1 cellular context compared by ENCODE assay signal in genomic region chr12:65930114-65930828, GRCh38.
TF ChIP-seq lines count a peak whose summit lies in the region.

No MANE protein-coding gene starts in this region.

TF ChIP-seq in HepG2, 621 proteins besides CTCF, POLR2A, EP300 and RAD21 (continued from another document and continues in another):
- no peak for TF ChIP-seq TEF (CRISPR knock-in tag; IDR thresholded peaks at IDR 0.05)
- TF ChIP-seq ZNF441 (CRISPR knock-in tag; IDR thresholded peaks at IDR 0.05; ENCODE audit: borderline replicate concordance), result no peak
- TF ChIP-seq DNMT3B (CRISPR knock-in tag; conservative IDR thresholded peaks at IDR 0.05), result 0 out of 2 replicates have a peak, but pooled peaks have one; percentile 70
- TF ChIP-seq, protein P1, sequence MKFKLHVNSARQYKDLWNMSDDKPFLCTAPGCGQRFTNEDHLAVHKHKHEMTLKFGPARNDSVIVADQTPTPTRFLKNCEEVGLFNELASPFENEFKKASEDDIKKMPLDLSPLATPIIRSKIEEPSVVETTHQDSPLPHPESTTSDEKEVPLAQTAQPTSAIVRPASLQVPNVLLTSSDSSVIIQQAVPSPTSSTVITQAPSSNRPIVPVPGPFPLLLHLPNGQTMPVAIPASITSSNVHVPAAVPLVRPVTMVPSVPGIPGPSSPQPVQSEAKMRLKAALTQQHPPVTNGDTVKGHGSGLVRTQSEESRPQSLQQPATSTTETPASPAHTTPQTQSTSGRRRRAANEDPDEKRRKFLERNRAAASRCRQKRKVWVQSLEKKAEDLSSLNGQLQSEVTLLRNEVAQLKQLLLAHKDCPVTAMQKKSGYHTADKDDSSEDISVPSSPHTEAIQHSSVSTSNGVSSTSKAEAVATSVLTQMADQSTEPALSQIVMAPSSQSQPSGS (CRISPR knock-in tag; IDR thresholded peaks at IDR 0.05), result peak; percentile 49; the same call in 1 of the 2 replicates
- TF ChIP-seq SNAPC2 (CRISPR knock-in tag; IDR thresholded peaks at IDR 0.05), result peak; percentile 47; the same call in 1 of the 2 replicates
- peak; percentile 83 for TF ChIP-seq PRDM10 (CRISPR knock-in tag; IDR thresholded peaks at IDR 0.05; ENCODE audit: low read depth)
- TF ChIP-seq PHF8 (CRISPR knock-in tag; IDR thresholded peaks at IDR 0.05), result no peak
- TF ChIP-seq, protein P2, sequence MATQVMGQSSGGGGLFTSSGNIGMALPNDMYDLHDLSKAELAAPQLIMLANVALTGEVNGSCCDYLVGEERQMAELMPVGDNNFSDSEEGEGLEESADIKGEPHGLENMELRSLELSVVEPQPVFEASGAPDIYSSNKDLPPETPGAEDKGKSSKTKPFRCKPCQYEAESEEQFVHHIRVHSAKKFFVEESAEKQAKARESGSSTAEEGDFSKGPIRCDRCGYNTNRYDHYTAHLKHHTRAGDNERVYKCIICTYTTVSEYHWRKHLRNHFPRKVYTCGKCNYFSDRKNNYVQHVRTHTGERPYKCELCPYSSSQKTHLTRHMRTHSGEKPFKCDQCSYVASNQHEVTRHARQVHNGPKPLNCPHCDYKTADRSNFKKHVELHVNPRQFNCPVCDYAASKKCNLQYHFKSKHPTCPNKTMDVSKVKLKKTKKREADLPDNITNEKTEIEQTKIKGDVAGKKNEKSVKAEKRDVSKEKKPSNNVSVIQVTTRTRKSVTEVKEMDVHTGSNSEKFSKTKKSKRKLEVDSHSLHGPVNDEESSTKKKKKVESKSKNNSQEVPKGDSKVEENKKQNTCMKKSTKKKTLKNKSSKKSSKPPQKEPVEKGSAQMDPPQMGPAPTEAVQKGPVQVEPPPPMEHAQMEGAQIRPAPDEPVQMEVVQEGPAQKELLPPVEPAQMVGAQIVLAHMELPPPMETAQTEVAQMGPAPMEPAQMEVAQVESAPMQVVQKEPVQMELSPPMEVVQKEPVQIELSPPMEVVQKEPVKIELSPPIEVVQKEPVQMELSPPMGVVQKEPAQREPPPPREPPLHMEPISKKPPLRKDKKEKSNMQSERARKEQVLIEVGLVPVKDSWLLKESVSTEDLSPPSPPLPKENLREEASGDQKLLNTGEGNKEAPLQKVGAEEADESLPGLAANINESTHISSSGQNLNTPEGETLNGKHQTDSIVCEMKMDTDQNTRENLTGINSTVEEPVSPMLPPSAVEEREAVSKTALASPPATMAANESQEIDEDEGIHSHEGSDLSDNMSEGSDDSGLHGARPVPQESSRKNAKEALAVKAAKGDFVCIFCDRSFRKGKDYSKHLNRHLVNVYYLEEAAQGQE (IDR thresholded peaks at IDR 0.05; ENCODE audit: borderline replicate concordance in 1 of 2, low read depth in 1 of 2, low read length in 2 of 2), result peak in 1 of 2 experiments; percentile 56; a peak in 1 of 4 replicates
- TF ChIP-seq KLF13 (CRISPR knock-in tag; IDR thresholded peaks at IDR 0.05), result no peak
- TF ChIP-seq NAIF1 (CRISPR knock-in tag; IDR thresholded peaks at IDR 0.05; ENCODE audit: borderline replicate concordance), result no peak
- TF ChIP-seq TEAD3 (CRISPR knock-in tag; optimal IDR thresholded peaks at IDR 0.05; ENCODE audit: borderline replicate concordance), result peak; percentile 90
- TF ChIP-seq PITX1 (CRISPR knock-in tag; IDR thresholded peaks at IDR 0.05), result peak; percentile 100
- TF ChIP-seq RAD51 (IDR thresholded peaks at IDR 0.05; ENCODE audit: borderline replicate concordance), result no peak
- peak; percentile 49; the same call in 1 of the 2 replicates for TF ChIP-seq CEBPG (CRISPR knock-in tag; IDR thresholded peaks at IDR 0.05)
- no peak for TF ChIP-seq ZNF230 (CRISPR knock-in tag; IDR thresholded peaks at IDR 0.05)
- no peak for TF ChIP-seq ZFP36L2 (CRISPR knock-in tag; IDR thresholded peaks at IDR 0.05)
- TF ChIP-seq FOXJ3 (CRISPR knock-in tag; IDR thresholded peaks at IDR 0.05; ENCODE audit: borderline replicate concordance), result peak; percentile 93; the same call in 1 of the 2 replicates
- peak; percentile 98 for TF ChIP-seq MEIS2 (CRISPR knock-in tag; IDR thresholded peaks at IDR 0.05)
- no peak for TF ChIP-seq ZNF83 (CRISPR knock-in tag; IDR thresholded peaks at IDR 0.05; ENCODE audit: borderline replicate concordance)
- TF ChIP-seq ZC3H4 (CRISPR knock-in tag; IDR thresholded peaks at IDR 0.05; ENCODE audit: borderline replicate concordance), result no peak
- TF ChIP-seq TBX3 (IDR thresholded peaks at IDR 0.05; ENCODE audit: borderline replicate concordance), result peak; percentile 69; the same call in 1 of the 2 replicates
- no peak for TF ChIP-seq SOX6 (IDR thresholded peaks at IDR 0.05)
- peak; percentile 96 for TF ChIP-seq SOX6 (CRISPR knock-in tag; IDR thresholded peaks at IDR 0.05)
- TF ChIP-seq NONO (IDR thresholded peaks at IDR 0.05), result no peak
- peak; percentile 68; the same call in 1 of the 2 replicates for TF ChIP-seq NONO (CRISPR knock-in tag; conservative IDR thresholded peaks at IDR 0.05)
- peak; percentile 80; the same call in 1 of the 2 replicates for TF ChIP-seq ZNF746 (CRISPR knock-in tag; IDR thresholded peaks at IDR 0.05)
- TF ChIP-seq KDM5B (CRISPR knock-in tag; IDR thresholded peaks at IDR 0.05; ENCODE audit: borderline replicate concordance), result no peak
- no peak; the same call in 1 of the 2 replicates for TF ChIP-seq FOSL1 (CRISPR knock-in tag; IDR thresholded peaks at IDR 0.05; ENCODE audit: borderline replicate concordance)
- peak; percentile 52; the same call in 1 of the 2 replicates for TF ChIP-seq ZNF652 (CRISPR knock-in tag; IDR thresholded peaks at IDR 0.05; ENCODE audit: borderline replicate concordance, low read depth)
- TF ChIP-seq ZNF7 (CRISPR knock-in tag; IDR thresholded peaks at IDR 0.05), result no peak
- TF ChIP-seq, protein P3, sequence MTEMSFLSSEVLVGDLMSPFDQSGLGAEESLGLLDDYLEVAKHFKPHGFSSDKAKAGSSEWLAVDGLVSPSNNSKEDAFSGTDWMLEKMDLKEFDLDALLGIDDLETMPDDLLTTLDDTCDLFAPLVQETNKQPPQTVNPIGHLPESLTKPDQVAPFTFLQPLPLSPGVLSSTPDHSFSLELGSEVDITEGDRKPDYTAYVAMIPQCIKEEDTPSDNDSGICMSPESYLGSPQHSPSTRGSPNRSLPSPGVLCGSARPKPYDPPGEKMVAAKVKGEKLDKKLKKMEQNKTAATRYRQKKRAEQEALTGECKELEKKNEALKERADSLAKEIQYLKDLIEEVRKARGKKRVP (CRISPR knock-in tag; IDR thresholded peaks at IDR 0.05), result peak in 1 of 2 experiments; percentile 13; a peak in 1 of 4 replicates
- TF ChIP-seq ADNP (CRISPR knock-in tag; IDR thresholded peaks at IDR 0.05), result no peak
- peak; percentile 96 for TF ChIP-seq RXRB (CRISPR knock-in tag; IDR thresholded peaks at IDR 0.05; ENCODE audit: borderline replicate concordance)
- TF ChIP-seq ZIK1 (CRISPR knock-in tag; IDR thresholded peaks at IDR 0.05; ENCODE audit: borderline replicate concordance, low read depth), result no peak
- 0 out of 4 replicates have a peak, but pooled peaks of 1 of the 2 experiments have one; percentile 48 for TF ChIP-seq HMGXB4 (CRISPR knock-in tag; IDR thresholded peaks at IDR 0.05; ENCODE audit: borderline replicate concordance in 1 of 2, low read depth in 1 of 2)
- TF ChIP-seq PAF1 (CRISPR knock-in tag; IDR thresholded peaks at IDR 0.05), result no peak
- peak; percentile 26; the same call in 1 of the 2 replicates for TF ChIP-seq UBTF (CRISPR knock-in tag; IDR thresholded peaks at IDR 0.05)
- no peak for TF ChIP-seq NFYC (CRISPR knock-in tag; IDR thresholded peaks at IDR 0.05)
- TF ChIP-seq, protein P4, sequence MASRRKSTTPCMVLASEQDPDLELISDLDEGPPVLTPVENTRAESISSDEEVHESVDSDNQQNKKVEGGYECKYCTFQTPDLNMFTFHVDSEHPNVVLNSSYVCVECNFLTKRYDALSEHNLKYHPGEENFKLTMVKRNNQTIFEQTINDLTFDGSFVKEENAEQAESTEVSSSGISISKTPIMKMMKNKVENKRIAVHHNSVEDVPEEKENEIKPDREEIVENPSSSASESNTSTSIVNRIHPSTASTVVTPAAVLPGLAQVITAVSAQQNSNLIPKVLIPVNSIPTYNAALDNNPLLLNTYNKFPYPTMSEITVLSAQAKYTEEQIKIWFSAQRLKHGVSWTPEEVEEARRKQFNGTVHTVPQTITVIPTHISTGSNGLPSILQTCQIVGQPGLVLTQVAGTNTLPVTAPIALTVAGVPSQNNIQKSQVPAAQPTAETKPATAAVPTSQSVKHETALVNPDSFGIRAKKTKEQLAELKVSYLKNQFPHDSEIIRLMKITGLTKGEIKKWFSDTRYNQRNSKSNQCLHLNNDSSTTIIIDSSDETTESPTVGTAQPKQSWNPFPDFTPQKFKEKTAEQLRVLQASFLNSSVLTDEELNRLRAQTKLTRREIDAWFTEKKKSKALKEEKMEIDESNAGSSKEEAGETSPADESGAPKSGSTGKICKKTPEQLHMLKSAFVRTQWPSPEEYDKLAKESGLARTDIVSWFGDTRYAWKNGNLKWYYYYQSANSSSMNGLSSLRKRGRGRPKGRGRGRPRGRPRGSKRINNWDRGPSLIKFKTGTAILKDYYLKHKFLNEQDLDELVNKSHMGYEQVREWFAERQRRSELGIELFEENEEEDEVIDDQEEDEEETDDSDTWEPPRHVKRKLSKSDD (CRISPR knock-in tag; IDR thresholded peaks at IDR 0.05; ENCODE audit: low read depth), result no peak
- no peak for TF ChIP-seq RFX3 (CRISPR knock-in tag; IDR thresholded peaks at IDR 0.05)
- TF ChIP-seq KMT2B (CRISPR knock-in tag; IDR thresholded peaks at IDR 0.05), result no peak
- TF ChIP-seq XRCC5 (optimal IDR thresholded peaks at IDR 0.05; ENCODE audit: low read length), result no peak
- TF ChIP-seq ZFP82 (CRISPR knock-in tag; IDR thresholded peaks at IDR 0.05; ENCODE audit: borderline replicate concordance), result no peak
- TF ChIP-seq TBX2 (CRISPR knock-in tag; IDR thresholded peaks at IDR 0.05; ENCODE audit: borderline replicate concordance), result peak; percentile 85
- TF ChIP-seq DMAP1 (CRISPR knock-in tag; IDR thresholded peaks at IDR 0.05), result peak; percentile 66; the same call in 1 of the 2 replicates
- peak; percentile 80 for TF ChIP-seq HIC2 (CRISPR knock-in tag; IDR thresholded peaks at IDR 0.05; ENCODE audit: low read depth)
